In the genomic region with DNA sequence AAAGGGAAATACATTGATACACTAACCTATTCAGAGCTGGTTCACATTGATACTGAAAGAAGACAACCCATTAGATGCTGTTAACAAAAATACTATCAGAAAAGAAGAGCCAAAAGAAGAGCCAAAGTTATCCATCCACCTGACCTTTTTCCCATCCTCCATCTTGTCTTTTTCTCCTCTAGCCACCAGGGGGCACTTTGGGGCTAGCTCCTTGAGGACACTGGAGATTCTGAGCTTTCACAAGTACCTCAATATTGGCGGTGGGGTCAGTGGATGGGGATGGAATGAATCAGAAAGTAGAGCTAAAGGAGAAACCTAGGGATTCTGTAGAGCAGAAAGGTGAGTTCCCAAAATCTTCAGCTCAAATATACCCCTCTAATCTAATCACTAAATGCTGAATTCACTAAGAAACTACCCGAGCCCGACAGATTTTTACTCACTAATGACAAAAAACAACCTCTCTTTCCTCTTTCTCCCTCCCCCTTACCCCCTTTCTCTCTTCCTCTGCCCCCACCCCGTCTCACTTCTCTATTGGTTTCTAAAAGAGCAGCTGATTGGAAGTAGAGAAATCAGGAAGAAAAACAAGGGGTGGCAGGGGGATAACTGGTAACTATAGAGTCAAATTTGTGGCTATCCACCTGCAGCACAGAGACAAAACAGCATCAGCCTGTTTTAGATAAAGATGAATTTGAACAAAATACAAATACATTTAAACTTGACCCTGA, we compare ENCODE assay signal across 9 cellular contexts.
DNase-seq lines count a peak whose midpoint lies in the region; ATAC-seq, FAIRE-seq and TF ChIP-seq lines count a peak whose summit lies in the region.
"Had no signal": no experiment of that assay in that cellular context is flagged by ENCODE, and none has a peak within 500 bp of the region (broad histone marks: within the 10 kb centered on the region; RNA-seq: fewer than 3 reads in every experiment).

No MANE protein-coding gene starts in this region.

- no peaks in the 10 kb centered on the region for H3K9me3 ChIP-seq in neural progenitor cell (ENCODE audit: low read depth)

- peaks cover 95% of the 10 kb centered on the region for H3K79me2 ChIP-seq in neural progenitor cell (ENCODE audit: low read depth)

- no peak overlapping the region for H3K4me2 ChIP-seq in neural progenitor cell

- H4K20me1 ChIP-seq in neural progenitor cell (ENCODE audit: low read depth): peaks cover 19% of the 10 kb centered on the region

- peak overlapping the region; percentile 14 for H3K27ac Mint-ChIP-seq in neural progenitor cell
- H3K27ac Mint-ChIP-seq: stimulated activated naive CD8-positive, alpha-beta T cell treated with anti-CD3 and anti-CD28 coated beads, Interleukin-15, Interleukin-2, amounts not matched to agents 100 ng/mL and 50 ng/mL, for 24 hours had no signal

- H2AFZ ChIP-seq in neural progenitor cell (replicated peaks): no peak overlapping the region

- H3K4me3 ChIP-seq in bronchial epithelial cell (ENCODE audit: low read depth, low read length): no peak overlapping the region
- H3K4me3 ChIP-seq in neural progenitor cell: no peak overlapping the region

- peaks cover 15% of the 10 kb centered on the region for H3K4me1 Mint-ChIP-seq in neural progenitor cell

- H3K27me3 ChIP-seq in bronchial epithelial cell (ENCODE audit: control insufficient read depth, insufficient read depth, low read length) (no peaks in the 10 kb centered on the region), neural progenitor cell (no peaks in the 10 kb centered on the region)

- no peak overlapping the region for H3K27ac ChIP-seq in neural progenitor cell

- H3K27me3 Mint-ChIP-seq in neural progenitor cell (ENCODE audit: insufficient read depth, low read depth): no peaks in the 10 kb centered on the region
- H3K27me3 Mint-ChIP-seq: stimulated activated naive CD8-positive, alpha-beta T cell treated with anti-CD3 and anti-CD28 coated beads, Interleukin-15, Interleukin-2, amounts not matched to agents 100 ng/mL and 50 ng/mL, for 24 hours had no signal

- peaks cover 51% of the 10 kb centered on the region for H3K36me3 Mint-ChIP-seq in neural progenitor cell

- H3K9me3 Mint-ChIP-seq in neural progenitor cell: peaks cover 43% of the 10 kb centered on the region

- peaks cover 3% of the 10 kb centered on the region for H3F3A ChIP-seq in neural progenitor cell (ENCODE audit: low read depth)

- TF ChIP-seq CTCF in bronchial epithelial cell (IDR thresholded peaks at IDR 0.05; ENCODE audit: insufficient read depth, low read length, severe bottlenecking): peak; percentile 76
- peak; percentile 85 for TF ChIP-seq CTCF in neural progenitor cell (IDR thresholded peaks at IDR 0.05)

- H3K9ac ChIP-seq in neural progenitor cell: no peak overlapping the region

- ATAC-seq in GM18498 (IDR thresholded peaks at IDR 0.05; ENCODE audit: unreplicated experiment): no peak

- DNase-seq in stimulated activated CD4-positive, alpha-beta T cell treated with anti-CD3 and anti-CD28 coated beads, Interleukin-4, amount 100 ng/mL, for 24 hours: peak; percentile 4
- DNase-seq in stimulated activated CD4-positive, alpha-beta T cell treated with anti-CD3 and anti-CD28 coated beads, Interleukin-1b, Interleukin-23, amount 100 ng/mL, for 48 hours: no peak
- DNase-seq in NCI-H2171 treated with DMSO at 0.1 percent for 48 hours (lab: John Stamatoyannopoulos, UW): peak; percentile 39
- DNase-seq in bronchial epithelial cell (ENCODE audit: low read depth): peak; percentile 39
- DNase-seq in neural progenitor cell (ENCODE audit: low spot score): peak; percentile 68
- DNase-seq in NCI-H2081 treated with DMSO at 0.1 percent for 48 hours (lab: John Stamatoyannopoulos, UW): no peak
- no peak for DNase-seq in amniotic stem cell (lab: John Stamatoyannopoulos, UW)

- H3K36me3 ChIP-seq in bronchial epithelial cell (ENCODE audit: control insufficient read depth, insufficient read depth, low read length) (no peaks in the 10 kb centered on the region), neural progenitor cell (peaks cover 10% of the 10 kb centered on the region)

- H3K4me1 ChIP-seq in neural progenitor cell: no peaks in the 10 kb centered on the region

- peak; percentile 77 for FAIRE-seq in bronchial epithelial cell (lab: Jason Lieb, UNC)

- no peak overlapping the region for H3K4me3 Mint-ChIP-seq in neural progenitor cell
- H3K4me3 Mint-ChIP-seq: stimulated activated naive CD8-positive, alpha-beta T cell treated with anti-CD3 and anti-CD28 coated beads, Interleukin-15, Interleukin-2, amounts not matched to agents 100 ng/mL and 50 ng/mL, for 24 hours had no signal

Comparison
In these comparisons a context has a peak if more than half of its experiments do, and no peak if none do; other contexts are left out.
1. DNase-seq: peak in stimulated activated CD4-positive, alpha-beta T cell treated with anti-CD3 and anti-CD28 coated beads, Interleukin-4, amount 100 ng/mL, for 24 hours (single experiment), NCI-H2171 treated with DMSO at 0.1 percent for 48 hours (single experiment), bronchial epithelial cell (single experiment) and neural progenitor cell (single experiment); none in stimulated activated CD4-positive, alpha-beta T cell treated with anti-CD3 and anti-CD28 coated beads, Interleukin-1b, Interleukin-23, amount 100 ng/mL, for 48 hours (single experiment), NCI-H2081 treated with DMSO at 0.1 percent for 48 hours (single experiment) and amniotic stem cell (single experiment).